ENCODE assay signal across 25 cellular contexts in genomic region chr2:128403814-128404708, GRCh38.
"Had no signal": no experiment of that assay in that cellular context is flagged by ENCODE, and none has a peak within 500 bp of the region (broad histone marks: within the 10 kb centered on the region; RNA-seq: fewer than 3 reads in every experiment).

No MANE protein-coding gene starts in this region.

- DNase-seq: activated CD4-positive, alpha-beta memory T cell treated with anti-CD3 and anti-CD28 coated beads, Interleukin-2, amount 10 ng/mL, durations not matched to agents 7 days and 5 days; activated CD4-positive, alpha-beta T cell treated with anti-CD3 and anti-CD28 coated beads for 48 hours; activated CD4-positive, CD25-positive, alpha-beta regulatory T cell; activated CD8-positive, alpha-beta memory T cell treated with anti-CD3 and anti-CD28 coated beads, Interleukin-2, amount 10 ng/mL, durations not matched to agents 7 days and 5 days; activated naive CD4-positive, alpha-beta T cell treated with anti-CD3 and anti-CD28 coated beads, Interleukin-2, amount 50 U/mL, for 16 hours; activated T-cell treated with anti-CD3 and anti-CD28 coated beads, Interleukin-2, amount 50 U/mL, for 1 hour; cerebellar nuclear complex; effector memory CD4-positive, alpha-beta T cell; esophagus squamous epithelium; heart right ventricle; left cardiac atrium; mesenchymal stem cell; natural killer cell; stimulated activated CD4-positive, alpha-beta T cell treated with anti-CD3 and anti-CD28 coated beads, Interleukin-2, amount 100 ng/mL, for 24 hours; stimulated activated naive CD4-positive, alpha-beta T cell treated with Interleukin-2 at 50 U/mL for 16 hours; substantia nigra; T-helper 1 cell; T-helper 9 cell had no signal

- H3K4me3 ChIP-seq: ascending aorta, breast epithelium, esophagus squamous epithelium, heart right ventricle had no signal

- H3K4me3 Mint-ChIP-seq: activated CD4-positive, alpha-beta memory T cell treated with anti-CD3 and anti-CD28 coated beads, Interleukin-2, amount 10 ng/mL, durations not matched to agents 7 days and 5 days; activated CD8-positive, alpha-beta memory T cell treated with anti-CD3 and anti-CD28 coated beads, Interleukin-2, amount 10 ng/mL, durations not matched to agents 7 days and 5 days; dendritic cell treated with granulocyte-macrophage colony-stimulating factor and Interleukin-4, amounts not matched to agents 40 ng/mL and 50 ng/mL, for 4 days; natural killer cell; type B pancreatic cell had no signal

- H3K27me3 ChIP-seq: ascending aorta, breast epithelium, esophagus squamous epithelium, neutrophil had no signal

- H3K4me1 ChIP-seq: ascending aorta, breast epithelium, heart right ventricle, parathyroid adenoma had no signal

- H3K4me1 Mint-ChIP-seq: activated CD4-positive, alpha-beta memory T cell treated with anti-CD3 and anti-CD28 coated beads, Interleukin-2, amount 10 ng/mL, durations not matched to agents 7 days and 5 days; activated CD8-positive, alpha-beta memory T cell treated with anti-CD3 and anti-CD28 coated beads, Interleukin-2, amount 10 ng/mL, durations not matched to agents 7 days and 5 days had no signal

- H3K9me3 Mint-ChIP-seq: activated CD4-positive, alpha-beta memory T cell treated with anti-CD3 and anti-CD28 coated beads, Interleukin-2, amount 10 ng/mL, durations not matched to agents 7 days and 5 days; dendritic cell treated with granulocyte-macrophage colony-stimulating factor and Interleukin-4, amounts not matched to agents 40 ng/mL and 50 ng/mL, for 4 days; natural killer cell had no signal

- H3K27ac Mint-ChIP-seq: activated CD4-positive, alpha-beta memory T cell treated with anti-CD3 and anti-CD28 coated beads, Interleukin-2, amount 10 ng/mL, durations not matched to agents 7 days and 5 days; activated CD8-positive, alpha-beta memory T cell treated with anti-CD3 and anti-CD28 coated beads, Interleukin-2, amount 10 ng/mL, durations not matched to agents 7 days and 5 days; dendritic cell treated with granulocyte-macrophage colony-stimulating factor and Interleukin-4, amounts not matched to agents 40 ng/mL and 50 ng/mL, for 4 days; natural killer cell; type B pancreatic cell had no signal

- H3K9me3 ChIP-seq: breast epithelium, esophagus squamous epithelium, heart right ventricle, neutrophil had no signal

- H3K27ac ChIP-seq: ascending aorta, breast epithelium, esophagus squamous epithelium, heart right ventricle, neutrophil, parathyroid adenoma had no signal

- ATAC-seq: activated CD8-positive, alpha-beta memory T cell treated with anti-CD3 and anti-CD28 coated beads, Interleukin-2, amount 10 ng/mL, durations not matched to agents 7 days and 5 days; heart right ventricle; left cardiac atrium; natural killer cell; SK-N-SH treated with all-trans-retinoic acid at 6 μM for 48 hours had no signal

- H3K36me3 Mint-ChIP-seq: activated CD8-positive, alpha-beta memory T cell treated with anti-CD3 and anti-CD28 coated beads, Interleukin-2, amount 10 ng/mL, durations not matched to agents 7 days and 5 days; natural killer cell; type B pancreatic cell had no signal

- H3K36me3 ChIP-seq: ascending aorta, breast epithelium, esophagus squamous epithelium, heart right ventricle, neutrophil had no signal

- H3K27me3 Mint-ChIP-seq: type B pancreatic cell had no signal
